Comparison of ENCODE assay signal across 8 cellular contexts in the genomic region with DNA sequence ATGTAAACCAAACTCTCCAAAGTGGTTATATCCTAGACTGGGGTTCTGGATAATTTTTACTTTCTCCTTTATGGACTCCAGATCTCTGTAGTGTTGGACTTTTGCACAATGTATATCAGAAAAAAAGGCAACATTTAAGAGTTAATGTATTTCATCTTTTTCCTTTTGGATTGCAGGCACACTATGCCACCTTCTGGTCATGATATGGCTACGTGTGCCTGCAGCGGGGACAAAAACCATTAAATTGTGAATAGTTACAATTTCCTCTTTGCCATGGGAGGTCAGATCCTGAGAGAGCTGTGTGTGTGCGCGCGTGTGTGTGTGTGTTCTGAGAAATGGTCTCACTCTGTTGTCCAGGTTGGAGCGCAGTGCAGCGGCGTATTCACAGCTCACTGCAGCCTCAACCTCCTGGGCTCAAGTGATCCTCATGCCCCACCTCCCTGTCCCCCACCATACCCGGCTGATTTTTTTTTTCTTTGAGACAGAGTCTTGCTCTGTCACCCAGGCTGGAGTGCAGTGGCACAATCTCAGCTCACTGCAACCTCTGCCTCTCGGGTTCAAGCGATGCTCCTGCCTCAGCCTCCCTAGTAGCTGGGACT. TPM values are rescaled to one million over a fixed set of nuclear protein-coding genes. Genes with fewer than 3 reads are reported as not detected.
DNase-seq lines count a peak whose midpoint lies in the region; ATAC-seq and TF ChIP-seq lines count a peak whose summit lies in the region.

No MANE protein-coding gene starts in this region.

- no peak for TF ChIP-seq POLR2A in prostate gland (IDR thresholded peaks at IDR 0.05)
- no peak for TF ChIP-seq POLR2A in erythroblast (IDR thresholded peaks at IDR 0.05; ENCODE audit: low read length)

- H3K36me3 ChIP-seq in colonic mucosa (no peaks in the 10 kb centered on the region), prostate gland (no peaks in the 10 kb centered on the region)

- no peak overlapping the region for H3K27ac Mint-ChIP-seq in natural killer cell
- H3K27ac Mint-ChIP-seq in natural killer cell treated with Interleukin-12 subunit alpha and Interleukin-12 subunit beta and Interleukin-15 and Interleukin-18, amount 100 ng/mL, for 72 hours, result no peak overlapping the region

- TF ChIP-seq CTCF in natural killer cell (IDR thresholded peaks at IDR 0.05), result peak; percentile 17
- peak; percentile 40 for TF ChIP-seq CTCF in colonic mucosa (IDR thresholded peaks at IDR 0.05)
- TF ChIP-seq CTCF in prostate gland (IDR thresholded peaks at IDR 0.05), result peak in 3 of 4 experiments; percentile 56 to 72 (median 67)

- H3K27me3 Mint-ChIP-seq in natural killer cell (ENCODE audit: low read depth in 2 of 2), result no peaks in the 10 kb centered on the region
- no peaks in the 10 kb centered on the region for H3K27me3 Mint-ChIP-seq in natural killer cell treated with Interleukin-12 subunit alpha and Interleukin-12 subunit beta and Interleukin-15 and Interleukin-18, amount 100 ng/mL, for 72 hours

- H3K9ac ChIP-seq in colonic mucosa (ENCODE audit: low read depth in 2 of 2, low read length in 2 of 2), result peak overlapping the region in 1 of 2 donors; percentile 28

- H3K27me3 ChIP-seq in colonic mucosa (no peaks in the 10 kb centered on the region), prostate gland (replicated peaks; ENCODE audit: insufficient read depth) (no peaks in the 10 kb centered on the region)

- H3K4me1 ChIP-seq in colonic mucosa (peaks cover under 1% of the 10 kb centered on the region), prostate gland (replicated peaks) (no peaks in the 10 kb centered on the region)

- 38% methylated on average over 11 of the region's 11 CpGs for WGBS in prostate gland

- H3K9me3 ChIP-seq in colonic mucosa, result no peaks in the 10 kb centered on the region
- no peaks in the 10 kb centered on the region for H3K9me3 ChIP-seq in prostate gland

- H3K9me3 Mint-ChIP-seq in natural killer cell, result no peaks in the 10 kb centered on the region
- no peaks in the 10 kb centered on the region for H3K9me3 Mint-ChIP-seq in natural killer cell treated with Interleukin-12 subunit alpha and Interleukin-12 subunit beta and Interleukin-15 and Interleukin-18, amount 100 ng/mL, for 72 hours

- peaks cover under 1 to 12% of the 10 kb centered on the region in 2 donors for H3K4me1 Mint-ChIP-seq in natural killer cell
- H3K4me1 Mint-ChIP-seq in natural killer cell treated with Interleukin-12 subunit alpha and Interleukin-12 subunit beta and Interleukin-15 and Interleukin-18, amount 100 ng/mL, for 72 hours (ENCODE audit: low read depth in 2 of 2), result peaks cover under 1 to 8% of the 10 kb centered on the region in 2 donors

- DNase-seq in natural killer cell, result no peak
- no peak for DNase-seq in natural killer cell treated with Interleukin-12 subunit alpha and Interleukin-12 subunit beta and Interleukin-15 and Interleukin-18, amount 100 ng/mL, for 72 hours (ENCODE audit: low spot score)
- DNase-seq in NOMO-1 (lab: John Stamatoyannopoulos, UW; ENCODE audit: unreplicated experiment in 2 of 2), result peak; percentile 70 to 79
- DNase-seq in colonic mucosa, result peak; percentile 34
- no peak for DNase-seq in prostate gland (ENCODE audit: low spot score)
- DNase-seq in hypothalamus (lab: John Stamatoyannopoulos, UW), result no peak
- DNase-seq in erythroblast (lab: John Stamatoyannopoulos, UW), result no peak

- intact Hi-C loops in natural killer cell (cut with micrococcal nuclease), result loop anchor here (2.0 kb wide), 1 partner anchor 55 kb away; a partner anchor contains a TSS
- intact Hi-C loops in colonic mucosa (cut with DNase I), result loop anchor here (10.0 kb wide), 1 partner anchor 65 kb away; no protein-coding TSS in a partner anchor
- intact Hi-C loops in prostate gland (cut with DNase I), result no loop called here

- H3K4me3 ChIP-seq in colonic mucosa (no peak overlapping the region), prostate gland (no peak overlapping the region)

- no peak for ATAC-seq in natural killer cell
- no peak for ATAC-seq in natural killer cell treated with Interleukin-12 subunit alpha and Interleukin-12 subunit beta and Interleukin-15 and Interleukin-18, amount 100 ng/mL, for 72 hours
- no peak for ATAC-seq in HG03469 (IDR thresholded peaks at IDR 0.05; ENCODE audit: unreplicated experiment)

- H3K27ac ChIP-seq in colonic mucosa (no peak overlapping the region), prostate gland (no peak overlapping the region)

- no peaks in the 10 kb centered on the region for H3K36me3 Mint-ChIP-seq in natural killer cell
- H3K36me3 Mint-ChIP-seq in natural killer cell treated with Interleukin-12 subunit alpha and Interleukin-12 subunit beta and Interleukin-15 and Interleukin-18, amount 100 ng/mL, for 72 hours, result no peaks in the 10 kb centered on the region

- H3K4me3 Mint-ChIP-seq in natural killer cell, result no peak overlapping the region
- no peak overlapping the region for H3K4me3 Mint-ChIP-seq in natural killer cell treated with Interleukin-12 subunit alpha and Interleukin-12 subunit beta and Interleukin-15 and Interleukin-18, amount 100 ng/mL, for 72 hours

RNA-seq across cellular contexts. Expression of a gene that starts 4.3 kb away (rescaled TPM):
- total RNA-seq in natural killer cell, result 10 to 100 TPM; 31.6 to 45.1 (median 43.1) TPM
- total RNA-seq in natural killer cell treated with Interleukin-12 subunit alpha and Interleukin-12 subunit beta and Interleukin-15 and Interleukin-18, amount 100 ng/mL, for 72 hours, result 10 to 100 TPM; 24.0 to 35.8 TPM
- total RNA-seq in colonic mucosa, result 10 to 100 TPM; 17.4 to 19.3 TPM
- 10 to 100 TPM; 32.2 to 59.7 TPM for total RNA-seq in prostate gland

RNA-seq across cellular contexts. Expression of a gene that starts 10.6 kb away (rescaled TPM):
- total RNA-seq in natural killer cell (not detected), colonic mucosa (100 to 1,000 TPM in 1 of 2 donors, 10 to 100 TPM in 1; 87.0 to 128 TPM), prostate gland (100 to 1,000 TPM in 1 of 2 donors, 10 to 100 TPM in 1; 79.6 to 107 TPM)
- total RNA-seq in natural killer cell treated with Interleukin-12 subunit alpha and Interleukin-12 subunit beta and Interleukin-15 and Interleukin-18, amount 100 ng/mL, for 72 hours, result not detected

RNA-seq across cellular contexts. Expression of a gene that starts 42.8 kb away (rescaled TPM):
- total RNA-seq in natural killer cell, result not detected
- total RNA-seq in natural killer cell treated with Interleukin-12 subunit alpha and Interleukin-12 subunit beta and Interleukin-15 and Interleukin-18, amount 100 ng/mL, for 72 hours, result 1 to 10 TPM in 1 of 2 donors, under 1 TPM in 1; 0.70 to 4.4 TPM
- not detected for total RNA-seq in colonic mucosa
- total RNA-seq in prostate gland, result not detected

RNA-seq across cellular contexts. Expression of a gene that starts 47.5 kb away (rescaled TPM):
- total RNA-seq in natural killer cell (under 1 TPM in 1 of 3 donors, not detected in 2; 0.40 TPM), colonic mucosa (10 to 100 TPM in 1 of 2 donors, 1 to 10 TPM in 1; 7.6 to 12.6 TPM), prostate gland (1 to 10 TPM in 1 of 2 donors, under 1 TPM in 1; 0.96 to 3.1 TPM)
- total RNA-seq in natural killer cell treated with Interleukin-12 subunit alpha and Interleukin-12 subunit beta and Interleukin-15 and Interleukin-18, amount 100 ng/mL, for 72 hours, result under 1 TPM in 1 of 2 donors, not detected in 1; 0.61 TPM

RNA-seq across cellular contexts. Expression of a gene that starts 55.0 kb away (rescaled TPM):
- total RNA-seq in natural killer cell, result 10 to 100 TPM; 64.9 to 84.8 (median 83.0) TPM
- 10 to 100 TPM; 12.5 to 20.4 TPM for total RNA-seq in natural killer cell treated with Interleukin-12 subunit alpha and Interleukin-12 subunit beta and Interleukin-15 and Interleukin-18, amount 100 ng/mL, for 72 hours
- 10 to 100 TPM; 60.8 to 87.4 TPM for total RNA-seq in colonic mucosa
- total RNA-seq in prostate gland, result 1 to 10 TPM; 1.3 to 3.4 TPM

Comparison
In these comparisons a context has a peak if more than half of its experiments do, and no peak if none do; other contexts are left out.
1. DNase-seq: peak in NOMO-1 (2 of 2) and colonic mucosa (single experiment); none in natural killer cell (single experiment), natural killer cell treated with Interleukin-12 subunit alpha and Interleukin-12 subunit beta and Interleukin-15 and Interleukin-18, amount 100 ng/mL, for 72 hours (single experiment), prostate gland (single experiment), hypothalamus (0 of 51) and erythroblast (0 of 2).
2. CTCF ChIP-seq: peak in every context shown above with its lines; median percentile 67 in prostate gland; 40 in colonic mucosa; 17 in natural killer cell.
3. RNA of a gene that starts 10.6 kb away (total RNA-seq): 87.0 to 128 TPM in colonic mucosa and 79.6 to 107 TPM in prostate gland; not detected in natural killer cell and not detected in natural killer cell treated with Interleukin-12 subunit alpha and Interleukin-12 subunit beta and Interleukin-15 and Interleukin-18, amount 100 ng/mL, for 72 hours; every median in the first group is over 10 times any median in the second.